In the genomic region with DNA sequence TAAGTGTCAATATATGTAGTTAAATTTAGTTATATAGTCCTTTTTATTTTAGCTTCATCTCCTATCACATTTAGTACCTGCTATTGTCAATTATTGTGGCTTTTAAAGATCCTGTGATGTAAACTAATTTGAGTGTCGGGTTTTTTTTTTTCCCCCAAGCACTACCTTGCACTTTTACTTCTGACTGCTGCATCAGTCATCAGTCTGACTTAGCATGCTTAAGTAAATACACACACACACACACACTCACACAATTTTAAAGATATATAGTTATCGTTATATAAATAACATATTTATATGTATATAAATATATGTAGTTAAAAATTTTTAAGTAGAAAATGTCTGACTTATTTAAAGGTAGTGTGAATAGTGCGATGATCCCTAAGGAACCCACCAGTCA, we compare ENCODE assay signal across 8 cellular contexts.
"Had no signal": no experiment of that assay in that cellular context is flagged by ENCODE, and none has a peak within 500 bp of the region (broad histone marks: within the 10 kb centered on the region; RNA-seq: fewer than 3 reads in every experiment).

No MANE protein-coding gene starts in this region.

- H3K4me3 ChIP-seq: GM23338 had no signal

- H3K4me3 Mint-ChIP-seq: GM23338, H9, IgD-negative memory B cell had no signal

- DNase-seq: H9, HCEC 1CT, KG1 had no signal

- FAIRE-seq: H1, H54, HTR-8/SVneo had no signal

- H3K27me3 Mint-ChIP-seq: IgD-negative memory B cell had no signal

- H3K27ac Mint-ChIP-seq: GM23338, H9, IgD-negative memory B cell had no signal

- H3K4me2 ChIP-seq: GM23338 had no signal

- H2AFZ ChIP-seq: GM23338 had no signal

- ATAC-seq: GM23338 had no signal

- H3K9me3 Mint-ChIP-seq: GM23338, H9 had no signal
